ENCODE assay signal across 17 cellular contexts in the genomic region with DNA sequence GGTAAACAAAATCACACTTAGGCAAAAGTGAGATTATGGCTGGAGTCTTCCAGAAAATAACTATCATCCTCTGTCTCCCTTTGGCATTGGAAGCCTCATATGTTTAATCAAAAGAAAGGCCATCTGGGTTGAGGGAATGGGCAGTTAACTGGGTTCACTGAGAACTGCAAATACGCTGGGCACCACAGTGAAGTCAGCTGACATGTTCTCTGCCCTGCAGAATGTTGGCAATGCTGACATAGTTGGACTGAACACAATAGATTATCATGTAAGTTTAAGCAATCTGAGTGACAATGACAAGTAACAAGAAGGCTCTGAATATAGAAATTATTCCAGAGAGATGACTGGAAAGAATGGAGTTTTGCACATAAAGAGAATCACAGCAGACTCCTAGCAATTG. TPM values are rescaled to one million over a fixed set of nuclear protein-coding genes. Genes with fewer than 3 reads are reported as not detected.
A peak's percentile ranks its signal among the peaks of the same experiment; 100 is the strongest.
DNase-seq lines count a peak whose midpoint lies in the region; ATAC-seq and TF ChIP-seq lines count a peak whose summit lies in the region.
"Had no signal": no experiment of that assay in that cellular context is flagged by ENCODE, and none has a peak within 500 bp of the region (broad histone marks: within the 10 kb centered on the region; RNA-seq: fewer than 3 reads in every experiment).

No MANE protein-coding gene starts in this region.

- H3K36me3 ChIP-seq in heart right ventricle, result no peaks in the 10 kb centered on the region

- H3K27ac ChIP-seq in heart right ventricle (peak overlapping the region; percentile 20 to 89 (median 76)), temporal lobe (ENCODE audit: low read depth, low read length) (peak overlapping the region; percentile 27)
- H3K27ac ChIP-seq: 22Rv1 had no signal

- peak; percentile 41 for DNase-seq in NCI-H2227 treated with DMSO at 0.1 percent for 48 hours (lab: John Stamatoyannopoulos, UW)
- DNase-seq in NCI-H2227 (lab: John Stamatoyannopoulos, UW; ENCODE audit: unreplicated experiment), result no peak
- peak in 1 of 2 donors; percentile 39 for DNase-seq in heart right ventricle
- DNase-seq in left lobe of liver (ENCODE audit: low spot score), result peak; percentile 56
- DNase-seq in NCI-H748 treated with DMSO at 0.1 percent for 48 hours (lab: John Stamatoyannopoulos, UW), result no peak
- no peak for DNase-seq in NCI-H345 treated with DMSO at 0.1 percent for 48 hours (lab: John Stamatoyannopoulos, UW; ENCODE audit: unreplicated experiment)
- DNase-seq: Calu3; CD4-positive, alpha-beta memory T cell; DMS53; NCI-H1092; NCI-H146; NCI-H2081 treated with DMSO at 0.1 percent for 48 hours; NCI-H526; RPMI8226 had no signal

- H3K27me3 ChIP-seq in heart right ventricle, result no peaks in the 10 kb centered on the region

- H3K4me1 ChIP-seq in heart right ventricle, result peaks cover 0 to 38% (median 10%) of the 10 kb centered on the region in 9 donors

- intact Hi-C loops in heart right ventricle (cut with DNase I), result no loop called here

- no peak overlapping the region for H3K4me3 ChIP-seq in heart right ventricle

- peak in 1 of 9 donors; percentile 3 for TF ChIP-seq CTCF in heart right ventricle (IDR thresholded peaks at IDR 0.05)

- ATAC-seq in heart right ventricle, result peak; percentile 43 to 88 (median 75)
- ATAC-seq in left lobe of liver, result peak; percentile 98
- no peak for ATAC-seq in HG03135 (IDR thresholded peaks at IDR 0.05; ENCODE audit: unreplicated experiment)

- WGBS in heart right ventricle, 2 donors, result 59 to 67% methylated on average over 1 of the region's 1 CpG

- no peaks in the 10 kb centered on the region for H3K9me3 ChIP-seq in heart right ventricle

RNA-seq across cellular contexts. Expression of a gene that starts 43.8 kb away (rescaled TPM):
- 10 to 100 TPM; 21.6 to 44.2 (median 31.9) TPM for total RNA-seq in heart right ventricle
- 10 to 100 TPM; 12.1 to 19.8 TPM for polyA plus RNA-seq in heart right ventricle
- 14.9 TPM for total RNA-seq in left lobe of liver
- total RNA-seq in temporal lobe, result 17.7 TPM

Comparison
In these comparisons a context has a peak if more than half of its experiments do, and no peak if none do; other contexts are left out.
1. DNase-seq: peak in NCI-H2227 treated with DMSO at 0.1 percent for 48 hours (single experiment) and left lobe of liver (single experiment); none in NCI-H2227 (single experiment), NCI-H748 treated with DMSO at 0.1 percent for 48 hours (single experiment) and NCI-H345 treated with DMSO at 0.1 percent for 48 hours (single experiment).